Comparison of ENCODE assay signal across 24 cellular contexts in the genomic region with DNA sequence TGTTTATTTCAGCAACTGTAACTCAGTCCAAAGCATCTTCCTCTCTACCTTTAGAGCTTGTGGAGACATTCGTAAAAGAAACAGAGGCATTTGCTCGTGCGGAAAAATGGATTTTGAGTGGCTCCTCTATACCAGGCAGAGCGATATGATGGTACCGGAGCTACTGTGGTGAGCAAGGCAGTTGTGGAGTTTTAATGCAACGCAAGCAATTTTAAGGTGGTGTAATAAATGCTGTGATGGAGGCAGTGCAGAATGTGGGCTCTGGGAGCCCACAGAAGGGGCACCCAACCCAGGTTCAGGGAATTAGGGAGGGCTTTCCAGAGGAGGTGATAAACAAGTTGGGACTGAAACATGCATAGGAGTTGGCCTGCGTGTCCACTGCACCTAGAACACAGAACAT.
DNase-seq lines count a peak whose midpoint lies in the region; ATAC-seq, FAIRE-seq and TF ChIP-seq lines count a peak whose summit lies in the region.
"Had no signal": no experiment of that assay in that cellular context is flagged by ENCODE, and none has a peak within 500 bp of the region (broad histone marks: within the 10 kb centered on the region; RNA-seq: fewer than 3 reads in every experiment).

No MANE protein-coding gene starts in this region.

- no peak overlapping the region for H2AFZ ChIP-seq in HepG2 (ENCODE audit: low read length)
- no peak overlapping the region for H2AFZ ChIP-seq in IMR-90 (replicated peaks; ENCODE audit: low read length, poor library complexity)
- no peak overlapping the region for H2AFZ ChIP-seq in K562 (ENCODE audit: low read depth, low read length)
- no peak overlapping the region for H2AFZ ChIP-seq in mesenchymal stem cell (ENCODE audit: low read depth, low read length)

- H3K4ac ChIP-seq in IMR-90 (ENCODE audit: low read depth, low read length) (no peak overlapping the region), mesenchymal stem cell (ENCODE audit: low read depth in 1 of 2, low read length in 2 of 2) (no peak overlapping the region)

- POLR2A ChIA-PET in HepG2 (lab: Yijun Ruan, JAX): no interaction called here
- POLR2A ChIA-PET in IMR-90 (lab: Charles Lee; ENCODE audit: unreplicated experiment): no interaction called here
- POLR2A ChIA-PET in K562 (lab: Yijun Ruan, JAX): interaction anchor here (0.6 to 1.1 kb wide), 3 partner anchors 8 to 30 kb away, joined by 3 to 4 read pairs (median 3); no protein-coding TSS in a partner anchor

- BruUV-seq in HepG2 (replicated peaks; lab: Mats Ljungman, UMichigan) (no TSS peak), IMR-90 (replicated peaks; lab: Mats Ljungman, UMichigan) (no TSS peak), K562 (replicated peaks; lab: Mats Ljungman, UMichigan) (no TSS peak)

- H3K36me3 Mint-ChIP-seq in T-helper 2 cell treated with Interferon-gamma antibody and Interleukin-4, amounts not matched to agents 5 μg/mL and 100 μg/mL, for 36 hours (ENCODE audit: low read depth): no peaks in the 10 kb centered on the region
- H3K36me3 Mint-ChIP-seq: CD8-positive, alpha-beta T cell had no signal

- H4K8ac ChIP-seq in IMR-90 (ENCODE audit: low read depth in 2 of 2, low read length in 2 of 2): no peak overlapping the region
- no peak overlapping the region for H4K8ac ChIP-seq in mesenchymal stem cell (ENCODE audit: low read length)

- no peak overlapping the region for H4K91ac ChIP-seq in IMR-90 (ENCODE audit: insufficient read depth, low read depth, low read length)
- no peak overlapping the region for H4K91ac ChIP-seq in mesenchymal stem cell (ENCODE audit: low read length)

- H3K18ac ChIP-seq in IMR-90 (ENCODE audit: low read depth, low read length) (no peak overlapping the region), mesenchymal stem cell (ENCODE audit: low read depth in 1 of 2, low read length in 2 of 2) (no peak overlapping the region)

- H2AK9ac ChIP-seq in IMR-90 (replicated peaks; ENCODE audit: low read depth, low read length, poor library complexity): no peak overlapping the region

- H3K27ac ChIP-seq in HepG2 (ENCODE audit: extremely low read length, insufficient read depth, low read length) (no peak overlapping the region), right lobe of liver (no peak overlapping the region), IMR-90 (ENCODE audit: insufficient read depth, low read length) (no peak overlapping the region), K562 (ENCODE audit: extremely low read depth, low read depth, low read length) (no peak overlapping the region), mesenchymal stem cell (ENCODE audit: low read length, poor library complexity, severe bottlenecking) (no peak overlapping the region)
- H3K27ac ChIP-seq: BLaER1 treated with 17β-estradiol and CSF1 and Interleukin-3, amounts not matched to agents 10 nM and 100 nM; C4-2B had no signal

- H3K27ac Mint-ChIP-seq in T-helper 2 cell treated with Interferon-gamma antibody and Interleukin-4, amounts not matched to agents 5 μg/mL and 100 μg/mL, for 36 hours: no peak overlapping the region
- H3K27ac Mint-ChIP-seq: B cell; CD4-positive, alpha-beta T cell; CD8-positive, alpha-beta T cell had no signal

- H3K4me1 Mint-ChIP-seq in T-helper 2 cell treated with Interferon-gamma antibody and Interleukin-4, amounts not matched to agents 5 μg/mL and 100 μg/mL, for 36 hours (ENCODE audit: low read depth): no peaks in the 10 kb centered on the region

- H3K56ac ChIP-seq in IMR-90 (ENCODE audit: extremely low read depth, insufficient read depth, low read length): no peak overlapping the region

- dilution Hi-C loops in IMR-90 (cut with HindIII; ENCODE audit: low sequenced_read_pairs, unreplicated experiment): no loop called here

- no peak overlapping the region for H2BK15ac ChIP-seq in IMR-90 (ENCODE audit: low read depth, low read length)
- peak overlapping the region; percentile 34 for H2BK15ac ChIP-seq in mesenchymal stem cell (ENCODE audit: low read depth, poor library complexity, severe bottlenecking)

- TF ChIP-seq CTCF in HepG2 (CRISPR knock-in tag; IDR thresholded peaks at IDR 0.05): no peak
- no peak for TF ChIP-seq CTCF in right lobe of liver (IDR thresholded peaks at IDR 0.05)
- TF ChIP-seq CTCF in IMR-90 (conservative IDR thresholded peaks at IDR 0.05; ENCODE audit: low read depth, low read length): no peak
- TF ChIP-seq CTCF in K562 (IDR thresholded peaks at IDR 0.05 in 2 of 3, conservative IDR thresholded peaks at IDR 0.05 in 1 of 3; ENCODE audit: insufficient read depth in 2 of 3, low read depth in 1 of 3, low read length in 3 of 3): no peak

- no peak overlapping the region for H2BK12ac ChIP-seq in mesenchymal stem cell (ENCODE audit: low read length in 2 of 2)

- no peaks in the 10 kb centered on the region for H3K9me3 Mint-ChIP-seq in T-helper 2 cell treated with Interferon-gamma antibody and Interleukin-4, amounts not matched to agents 5 μg/mL and 100 μg/mL, for 36 hours
- H3K9me3 Mint-ChIP-seq: CD4-positive, alpha-beta T cell; CD8-positive, alpha-beta T cell had no signal

- no peak for FAIRE-seq in HepG2 (lab: Jason Lieb, UNC)
- FAIRE-seq in K562 (lab: Jason Lieb, UNC): no peak
- FAIRE-seq: A204.1, D721Med, G401.6, GM12891, GM19239 had no signal

- WGBS in HepG2 (ENCODE audit: low lambda C conversion rate): 46% methylated on average over 7 of the region's 7 CpGs
- WGBS in right lobe of liver (ENCODE audit: insufficient coverage, low coverage, low lambda C conversion rate, missing lambda C conversion rate): 73% methylated on average over 7 of the region's 7 CpGs
- 94% methylated on average over 3 of the region's 7 CpGs; no CpG with 5 or more reads in 1 of the 2 experiments for WGBS in IMR-90 (ENCODE audit: extremely low coverage in 2 of 2, insufficient read length in 1 of 2), 2 experiments
- WGBS in K562 (ENCODE audit: insufficient coverage, low coverage, missing lambda C conversion rate): 13% methylated on average over 7 of the region's 7 CpGs
- 97% methylated on average over 7 of the region's 7 CpGs for WGBS in mesenchymal stem cell

- H3K9me3 ChIP-seq in HepG2 (ENCODE audit: low read length) (no peaks in the 10 kb centered on the region), right lobe of liver (no peaks in the 10 kb centered on the region), IMR-90 (ENCODE audit: control insufficient read depth, insufficient read depth, low read length) (no peaks in the 10 kb centered on the region), K562 (replicated peaks; ENCODE audit: control insufficient read depth, insufficient read depth, low read depth, low read length) (no peaks in the 10 kb centered on the region), mesenchymal stem cell (ENCODE audit: control insufficient read depth, low read length) (no peaks in the 10 kb centered on the region)
- H3K9me3 ChIP-seq: Caco-2 had no signal

- ATAC-seq in HepG2: no peak
- no peak for ATAC-seq in right lobe of liver
- no peak for ATAC-seq in IMR-90 (ENCODE audit: low read depth)
- no peak for ATAC-seq in K562
- ATAC-seq: CD8-positive, alpha-beta T cell had no signal

- H3K4me3 Mint-ChIP-seq in T-helper 2 cell treated with Interferon-gamma antibody and Interleukin-4, amounts not matched to agents 5 μg/mL and 100 μg/mL, for 36 hours: no peak overlapping the region
- H3K4me3 Mint-ChIP-seq: B cell; CD4-positive, alpha-beta T cell; CD8-positive, alpha-beta T cell had no signal

- H3K27me3 ChIP-seq in HepG2 (ENCODE audit: control insufficient read depth in 1 of 2, insufficient read depth in 2 of 2, low read length in 2 of 2) (peaks cover 9 to 63% of the 10 kb centered on the region in 2 experiments), right lobe of liver (no peaks in the 10 kb centered on the region), IMR-90 (ENCODE audit: control insufficient read depth, insufficient read depth, low read length) (peaks cover 49% of the 10 kb centered on the region), K562 (ENCODE audit: control insufficient read depth in 2 of 2, insufficient read depth in 2 of 2, low read length in 2 of 2) (peaks cover 18 to 43% of the 10 kb centered on the region in 2 experiments), mesenchymal stem cell (ENCODE audit: control insufficient read depth in 1 of 2, insufficient read depth in 1 of 2, low read length in 2 of 2) (peaks cover 4 to 63% of the 10 kb centered on the region in 2 experiments)
- H3K27me3 ChIP-seq: BLaER1 treated with 17β-estradiol and CSF1 and Interleukin-3, amounts not matched to agents 10 nM and 100 nM had no signal

- TF ChIP-seq RAD21 in HepG2 (CRISPR knock-in tag; IDR thresholded peaks at IDR 0.05) (no peak), IMR-90 (IDR thresholded peaks at IDR 0.05; ENCODE audit: low read length) (no peak), K562 (CRISPR knock-in tag; conservative IDR thresholded peaks at IDR 0.05 in 1 of 2, IDR thresholded peaks at IDR 0.05 in 1 of 2) (no peak)

- H3K36me3 ChIP-seq in HepG2 (replicated peaks in 1 of 2; ENCODE audit: control insufficient read depth in 1 of 2, insufficient read depth in 2 of 2, low read length in 2 of 2) (no peaks in the 10 kb centered on the region), right lobe of liver (no peaks in the 10 kb centered on the region), IMR-90 (ENCODE audit: control insufficient read depth, insufficient read depth, low read length) (no peaks in the 10 kb centered on the region), K562 (ENCODE audit: control insufficient read depth, insufficient read depth, low read length) (no peaks in the 10 kb centered on the region), mesenchymal stem cell (ENCODE audit: control insufficient read depth in 1 of 2, insufficient read depth in 2 of 2, low read depth in 1 of 2, low read length in 2 of 2) (no peaks in the 10 kb centered on the region)
- H3K36me3 ChIP-seq: BLaER1 treated with 17β-estradiol and CSF1 and Interleukin-3, amounts not matched to agents 10 nM and 100 nM had no signal

- H3K9ac ChIP-seq in HepG2 (ENCODE audit: insufficient read depth, low read depth, low read length) (no peak overlapping the region), IMR-90 (ENCODE audit: low read depth, low read length) (no peak overlapping the region), K562 (ENCODE audit: insufficient read depth in 1 of 2, low read depth in 2 of 2, low read length in 2 of 2) (no peak overlapping the region), mesenchymal stem cell (ENCODE audit: low read length) (no peak overlapping the region)
- H3K9ac ChIP-seq: BLaER1 treated with 17β-estradiol and CSF1 and Interleukin-3, amounts not matched to agents 10 nM and 100 nM had no signal

- H3K14ac ChIP-seq in IMR-90 (replicated peaks; ENCODE audit: low read depth, low read length) (no peak overlapping the region), mesenchymal stem cell (ENCODE audit: low read length in 2 of 2) (no peak overlapping the region)

- in situ Hi-C loops in HepG2 (cut with HindIII; ENCODE audit: extremely low pct_ligation_motif_present, low pct_unique_long_range_greater_than_20kb) (no loop called here), IMR-90 (cut with MboI; ENCODE audit: low sequenced_read_pairs) (no loop called here), K562 (cut with MboI) (no loop called here)

- TF ChIP-seq POLR2A in HepG2 (IDR thresholded peaks at IDR 0.05; ENCODE audit: insufficient read depth in 1 of 2, low read depth in 2 of 2, low read length in 2 of 2) (no peak), right lobe of liver (IDR thresholded peaks at IDR 0.05) (no peak), IMR-90 (IDR thresholded peaks at IDR 0.05; ENCODE audit: low read depth, low read length) (no peak), K562 (conservative IDR thresholded peaks at IDR 0.05) (no peak)

- TF ChIP-seq EP300 in HepG2 (IDR thresholded peaks at IDR 0.05; ENCODE audit: low read depth in 2 of 2, low read length in 2 of 2) (no peak), HepG2 (CRISPR knock-in tag; IDR thresholded peaks at IDR 0.05; ENCODE audit: borderline replicate concordance) (no peak), K562 (IDR thresholded peaks at IDR 0.05; ENCODE audit: low read length) (no peak)

- H4K5ac ChIP-seq in IMR-90 (ENCODE audit: low read depth, low read length): no peak overlapping the region

- H3K23ac ChIP-seq in IMR-90 (ENCODE audit: low read depth, low read length) (no peak overlapping the region), mesenchymal stem cell (ENCODE audit: low read length in 2 of 2) (no peak overlapping the region)

- no peak overlapping the region for H3K4me2 ChIP-seq in HepG2 (ENCODE audit: low read depth, low read length)
- H3K4me2 ChIP-seq in IMR-90 (ENCODE audit: low read depth, low read length): no peak overlapping the region
- no peak overlapping the region for H3K4me2 ChIP-seq in K562 (ENCODE audit: insufficient read depth, low read length)
- no peak overlapping the region for H3K4me2 ChIP-seq in mesenchymal stem cell (ENCODE audit: low read length, poor library complexity, severe bottlenecking)

- H4K20me1 ChIP-seq in HepG2 (ENCODE audit: insufficient read depth, low read length) (no peaks in the 10 kb centered on the region), IMR-90 (ENCODE audit: insufficient read depth, low read length) (no peaks in the 10 kb centered on the region; the same call in 1 of the 2 replicates), K562 (replicated peaks; ENCODE audit: control insufficient read depth, insufficient read depth, low read length) (0 out of 2 replicates have a peak, but pooled peaks cover 4% of the 10 kb centered on the region)
- H4K20me1 ChIP-seq: BLaER1 treated with 17β-estradiol and CSF1 and Interleukin-3, amounts not matched to agents 10 nM and 100 nM had no signal

- CTCF ChIA-PET in HepG2 (lab: Yijun Ruan, JAX; ENCODE audit: low intra/inter-chr PET ratio, low total read pairs) (no interaction called here), IMR-90 (lab: Yijun Ruan, JAX) (no interaction called here), K562 (lab: Yijun Ruan, JAX; ENCODE audit: low intra/inter-chr PET ratio) (no interaction called here)

- no peaks in the 10 kb centered on the region for H3K4me1 ChIP-seq in HepG2 (ENCODE audit: insufficient read depth, low read length)
- H3K4me1 ChIP-seq in right lobe of liver: no peaks in the 10 kb centered on the region
- no peaks in the 10 kb centered on the region for H3K4me1 ChIP-seq in IMR-90 (ENCODE audit: control insufficient read depth, insufficient read depth, low read length)
- H3K4me1 ChIP-seq in K562 (replicated peaks in 1 of 2; ENCODE audit: control insufficient read depth in 2 of 2, insufficient read depth in 2 of 2, low read length in 2 of 2): peaks cover 13 to 18% of the 10 kb centered on the region in 2 experiments; a peak in 4 of 5 replicates
- H3K4me1 ChIP-seq in mesenchymal stem cell (ENCODE audit: control insufficient read depth, insufficient read depth, low read depth, low read length): peaks cover 11% of the 10 kb centered on the region
- H3K4me1 ChIP-seq: Caco-2 had no signal

- intact Hi-C loops in HepG2 (cut with micrococcal nuclease; ENCODE audit: unreplicated experiment) (no loop called here), right lobe of liver (cut with DNase I) (no loop called here), IMR-90 (cut with micrococcal nuclease) (no loop called here), K562 (cut with micrococcal nuclease) (no loop called here)

- DNase-seq in HepG2 (ENCODE audit: low spot score) (no peak), right lobe of liver (no peak), IMR-90 (no peak), K562 (ENCODE audit: extremely low read depth in 1 of 4, low spot score in 3 of 4) (no peak), mesenchymal stem cell (no peak), cerebellar nuclear complex (lab: John Stamatoyannopoulos, UW) (no peak)
- no peak for DNase-seq in T-helper 2 cell treated with Interferon-gamma antibody and Interleukin-4, amounts not matched to agents 5 μg/mL and 100 μg/mL, for 36 hours (ENCODE audit: low spot score)
- no peak for DNase-seq in stimulated activated CD4-positive, alpha-beta T cell treated with anti-CD3 and anti-CD28 coated beads, Interleukin-2, amount 100 ng/mL, for 24 hours
- DNase-seq: 8988T; AML-193; Caco-2; Calu3; CD4-positive, alpha-beta T cell; CD8-positive, alpha-beta T cell; DMS79 treated with DMSO at 0.1 percent for 48 hours; GF-D8 had no signal

- H3K79me2 ChIP-seq in HepG2 (ENCODE audit: insufficient read depth, low read length) (no peaks in the 10 kb centered on the region), K562 (ENCODE audit: control insufficient read depth, insufficient read depth, low read length) (no peaks in the 10 kb centered on the region)

- H2BK120ac ChIP-seq in IMR-90 (ENCODE audit: low read depth, low read length) (no peak overlapping the region), mesenchymal stem cell (ENCODE audit: low read depth, low read length) (no peak overlapping the region)

- H3K27me3 Mint-ChIP-seq in T-helper 2 cell treated with Interferon-gamma antibody and Interleukin-4, amounts not matched to agents 5 μg/mL and 100 μg/mL, for 36 hours (ENCODE audit: low read depth): no peaks in the 10 kb centered on the region
- H3K27me3 Mint-ChIP-seq: B cell; CD4-positive, alpha-beta T cell had no signal

- H2AK5ac ChIP-seq in IMR-90 (ENCODE audit: low read depth, low read length) (no peak overlapping the region), mesenchymal stem cell (ENCODE audit: low read length, severe bottlenecking) (no peak overlapping the region)

- H3K9me1 ChIP-seq in IMR-90 (ENCODE audit: insufficient read depth, low read length) (no peaks in the 10 kb centered on the region), K562 (ENCODE audit: control insufficient read depth, insufficient read depth, low read length) (no peaks in the 10 kb centered on the region)

- no peak overlapping the region for H2BK20ac ChIP-seq in IMR-90 (ENCODE audit: low read depth, low read length)

- H3K79me1 ChIP-seq in IMR-90 (ENCODE audit: low read depth in 1 of 2, low read length in 2 of 2): no peaks in the 10 kb centered on the region
- H3K79me1 ChIP-seq in mesenchymal stem cell (replicated peaks; ENCODE audit: low read length, poor library complexity, severe bottlenecking): no peaks in the 10 kb centered on the region

- H2BK5ac ChIP-seq in IMR-90 (ENCODE audit: low read depth, low read length, poor library complexity, severe bottlenecking): no peak overlapping the region
- H2BK5ac ChIP-seq in mesenchymal stem cell (ENCODE audit: low read depth, low read length, poor library complexity, severe bottlenecking): no peak overlapping the region

- no peak overlapping the region for H3K4me3 ChIP-seq in HepG2 (replicated peaks in 1 of 3; ENCODE audit: insufficient read depth in 1 of 3, low read depth in 2 of 3, low read length in 3 of 3)
- no peak overlapping the region for H3K4me3 ChIP-seq in right lobe of liver
- no peak overlapping the region for H3K4me3 ChIP-seq in IMR-90 (ENCODE audit: insufficient read depth, low read depth, low read length)
- H3K4me3 ChIP-seq in K562: no peak overlapping the region
- no peak overlapping the region for H3K4me3 ChIP-seq in mesenchymal stem cell (ENCODE audit: insufficient read depth in 1 of 2, low read depth in 1 of 2, low read length in 2 of 2)
- H3K4me3 ChIP-seq: BLaER1 treated with 17β-estradiol and CSF1 and Interleukin-3, amounts not matched to agents 10 nM and 100 nM had no signal
